Comparison of ENCODE assay signal across 8 cellular contexts in the genomic region with DNA sequence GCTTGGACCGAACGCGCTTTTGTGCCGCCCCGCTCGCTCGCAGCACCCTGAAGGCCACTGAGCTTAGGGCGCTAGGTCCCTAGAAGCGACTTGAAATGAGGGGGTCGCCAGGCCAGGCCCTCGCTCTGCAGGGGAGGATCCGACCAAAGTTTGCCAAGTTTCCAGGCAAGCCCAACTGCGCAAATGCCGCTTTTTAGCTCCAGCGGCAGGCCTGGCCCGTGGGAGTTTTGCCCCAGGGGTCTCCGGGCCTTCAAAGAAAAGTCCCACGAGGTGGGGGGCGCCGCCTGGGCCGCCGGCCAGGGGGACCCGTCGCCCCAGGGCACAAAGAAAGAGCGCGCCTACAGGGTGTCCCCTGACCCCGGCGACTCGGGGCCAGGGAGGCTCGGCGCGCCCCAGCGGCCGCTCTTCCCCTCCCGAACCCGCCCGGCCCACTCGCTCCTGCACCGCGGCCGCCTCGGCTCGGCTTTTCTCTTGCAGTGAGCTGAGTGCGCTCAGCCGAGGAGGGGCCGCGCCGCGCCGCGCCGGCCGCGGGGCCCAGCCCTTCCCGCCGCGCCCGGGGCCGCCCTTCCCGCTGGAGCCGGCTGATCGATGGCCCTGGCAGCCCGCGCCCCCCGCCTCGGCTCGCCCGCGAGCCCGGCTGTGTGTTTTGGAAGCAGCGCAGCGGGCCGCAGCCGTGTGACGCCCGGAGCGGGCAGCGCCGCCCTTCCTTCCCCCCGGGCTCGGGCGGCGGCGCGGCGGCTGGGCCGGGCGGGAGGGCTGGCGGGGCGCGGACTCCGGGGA. TPM values are rescaled to one million over a fixed set of nuclear protein-coding genes. Genes with fewer than 3 reads are reported as not detected.
DNase-seq lines count a peak whose midpoint lies in the region; ATAC-seq, FAIRE-seq and TF ChIP-seq lines count a peak whose summit lies in the region.

No MANE protein-coding gene starts in this region.

- H3K9me3 Mint-ChIP-seq in T-cell, result no peaks in the 10 kb centered on the region

- POLR2A ChIA-PET in T-cell (lab: Charles Lee), result interaction anchor here (0.6 to 1.5 kb wide), 7 partner anchors 9 to 1663 kb away, joined by 3 to 6 read pairs (median 4); no protein-coding TSS in a partner anchor

- peaks cover 15% of the 10 kb centered on the region for H3K36me3 Mint-ChIP-seq in T-cell

- no peaks in the 10 kb centered on the region for H3K9me3 ChIP-seq in muscle layer of duodenum (ENCODE audit: control insufficient read depth in 1 of 2, low read length in 2 of 2)

- TF ChIP-seq CTCF in C4-2B (conservative IDR thresholded peaks at IDR 0.05), result no peak

- CTCF ChIA-PET in T-cell (lab: Charles Lee), result interaction anchor here (0.6 to 1.1 kb wide), 3 partner anchors 29 to 973 kb away, joined by 3 to 8 read pairs (median 4); no protein-coding TSS in a partner anchor

- peak overlapping the region; percentile 80 to 97 (median 81) for H3K4me3 Mint-ChIP-seq in T-cell

- FAIRE-seq in urothelium cell line (lab: Jason Lieb, UNC), result peak; percentile 52

- DNase-seq in T-cell (peak in 3 of 34 experiments; percentile 23 to 48 (median 44)), ecto neural progenitor cell (ENCODE audit: low spot score) (peak; percentile 85), urothelium cell line (ENCODE audit: low spot score) (peak; percentile 19), mucosa of gallbladder (ENCODE audit: low spot score) (no peak)

- peak overlapping the region; percentile 64 to 66 for H3K4me3 ChIP-seq in muscle layer of duodenum (ENCODE audit: low read depth in 1 of 2, low read length in 2 of 2)

- H3K4me1 ChIP-seq in muscle layer of duodenum (ENCODE audit: control insufficient read depth in 1 of 2, insufficient read depth in 2 of 2, low read length in 2 of 2), result peaks cover 5 to 10% of the 10 kb centered on the region in 2 donors

- H3K27me3 ChIP-seq in muscle layer of duodenum (ENCODE audit: low read depth, low read length), result no peaks in the 10 kb centered on the region

- peak overlapping the region; percentile 90 for H3K27ac Mint-ChIP-seq in T-cell

- peaks cover 64 to 72% (median 68%) of the 10 kb centered on the region in 3 donors for H3K4me1 Mint-ChIP-seq in T-cell

- no peaks in the 10 kb centered on the region for H3K27me3 Mint-ChIP-seq in T-cell

- peaks cover 0 to 5% of the 10 kb centered on the region in 2 donors for H3K36me3 ChIP-seq in muscle layer of duodenum (ENCODE audit: control insufficient read depth in 1 of 2, insufficient read depth in 2 of 2, low read length in 2 of 2)

- H3K27ac ChIP-seq in C4-2B (peak overlapping the region; percentile 99), muscle layer of duodenum (ENCODE audit: low read length) (peak overlapping the region; percentile 92)

- ATAC-seq in GM19025 (IDR thresholded peaks at IDR 0.05; ENCODE audit: low read depth, unreplicated experiment) (peak; percentile 64), HG03103 (IDR thresholded peaks at IDR 0.05; ENCODE audit: low read depth, unreplicated experiment) (peak; percentile 37), T-cell (replicated peaks in 1 of 4) (peak; percentile 27 to 48 (median 46))

RNA-seq across cellular contexts. Expression of gene KLF3, which starts 0.8 kb away (rescaled TPM):
- total RNA-seq in T-cell (100 to 1,000 TPM; 115 to 127 (median 124) TPM), mucosa of gallbladder (81.0 TPM)
